In the genomic region with DNA sequence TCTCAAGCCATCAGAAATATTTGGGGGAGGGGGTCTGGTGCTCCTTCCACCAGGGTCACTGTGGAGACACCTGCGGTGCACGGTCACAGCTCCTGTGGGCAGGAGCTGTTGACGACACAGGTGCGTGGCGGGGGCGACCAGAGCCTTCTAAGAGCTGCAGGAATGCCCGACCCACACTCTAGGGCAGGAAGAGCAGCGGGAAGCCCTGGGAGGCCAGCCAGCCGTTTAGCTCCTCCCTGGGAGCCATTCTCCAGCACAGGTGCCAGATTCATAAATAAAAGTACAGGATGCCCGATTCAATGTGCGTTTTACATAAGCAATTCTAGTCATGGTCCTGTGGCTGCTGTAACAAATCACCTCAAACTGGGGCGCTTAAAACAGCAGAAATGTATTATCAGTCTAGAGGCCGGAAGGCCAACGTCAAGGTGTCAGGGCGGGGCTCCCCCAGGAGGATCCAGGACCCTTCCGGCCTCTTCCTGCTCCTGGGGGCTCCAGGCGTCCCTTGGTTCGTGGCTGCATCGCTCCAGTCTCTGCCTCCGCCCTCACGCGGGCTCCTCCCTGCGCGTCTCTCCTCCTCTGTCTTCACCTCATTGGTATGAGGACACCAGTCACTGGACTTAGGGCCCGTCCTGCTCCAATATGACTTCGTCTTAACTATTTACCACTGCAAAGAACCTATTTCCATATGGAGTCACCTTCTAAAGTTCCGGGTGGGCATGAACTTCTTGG, we compare ENCODE assay signal across 1 cellular context.
TF ChIP-seq lines count a peak whose summit lies in the region.

No MANE protein-coding gene starts in this region.

TF ChIP-seq in neural cell, 6 proteins besides CTCF, POLR2A, EP300 and RAD21:
- no peak for TF ChIP-seq SMC3 (conservative IDR thresholded peaks at IDR 0.05; ENCODE audit: poor library complexity)
- TF ChIP-seq MXI1 (conservative IDR thresholded peaks at IDR 0.05; ENCODE audit: poor library complexity, severe bottlenecking): no peak
- TF ChIP-seq EZH2 (IDR thresholded peaks at IDR 0.05; ENCODE audit: borderline replicate concordance, insufficient read depth, low read length, poor library complexity, severe bottlenecking): no peak
- no peak for TF ChIP-seq TAF1 (IDR thresholded peaks at IDR 0.05; ENCODE audit: low read depth)
- TF ChIP-seq POLR2AphosphoS5 (IDR thresholded peaks at IDR 0.05): no peak
- TF ChIP-seq, protein P1, sequence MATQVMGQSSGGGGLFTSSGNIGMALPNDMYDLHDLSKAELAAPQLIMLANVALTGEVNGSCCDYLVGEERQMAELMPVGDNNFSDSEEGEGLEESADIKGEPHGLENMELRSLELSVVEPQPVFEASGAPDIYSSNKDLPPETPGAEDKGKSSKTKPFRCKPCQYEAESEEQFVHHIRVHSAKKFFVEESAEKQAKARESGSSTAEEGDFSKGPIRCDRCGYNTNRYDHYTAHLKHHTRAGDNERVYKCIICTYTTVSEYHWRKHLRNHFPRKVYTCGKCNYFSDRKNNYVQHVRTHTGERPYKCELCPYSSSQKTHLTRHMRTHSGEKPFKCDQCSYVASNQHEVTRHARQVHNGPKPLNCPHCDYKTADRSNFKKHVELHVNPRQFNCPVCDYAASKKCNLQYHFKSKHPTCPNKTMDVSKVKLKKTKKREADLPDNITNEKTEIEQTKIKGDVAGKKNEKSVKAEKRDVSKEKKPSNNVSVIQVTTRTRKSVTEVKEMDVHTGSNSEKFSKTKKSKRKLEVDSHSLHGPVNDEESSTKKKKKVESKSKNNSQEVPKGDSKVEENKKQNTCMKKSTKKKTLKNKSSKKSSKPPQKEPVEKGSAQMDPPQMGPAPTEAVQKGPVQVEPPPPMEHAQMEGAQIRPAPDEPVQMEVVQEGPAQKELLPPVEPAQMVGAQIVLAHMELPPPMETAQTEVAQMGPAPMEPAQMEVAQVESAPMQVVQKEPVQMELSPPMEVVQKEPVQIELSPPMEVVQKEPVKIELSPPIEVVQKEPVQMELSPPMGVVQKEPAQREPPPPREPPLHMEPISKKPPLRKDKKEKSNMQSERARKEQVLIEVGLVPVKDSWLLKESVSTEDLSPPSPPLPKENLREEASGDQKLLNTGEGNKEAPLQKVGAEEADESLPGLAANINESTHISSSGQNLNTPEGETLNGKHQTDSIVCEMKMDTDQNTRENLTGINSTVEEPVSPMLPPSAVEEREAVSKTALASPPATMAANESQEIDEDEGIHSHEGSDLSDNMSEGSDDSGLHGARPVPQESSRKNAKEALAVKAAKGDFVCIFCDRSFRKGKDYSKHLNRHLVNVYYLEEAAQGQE (IDR thresholded peaks at IDR 0.05; ENCODE audit: borderline replicate concordance): no peak
